In genomic region chr1:9942399-9942938, GRCh38 we compare ENCODE assay signal across 8 cellular contexts.
DNase-seq lines count a peak whose midpoint lies in the region; ATAC-seq lines count a peak whose summit lies in the region.

No MANE protein-coding gene starts in this region.

- ATAC-seq in HG03135 (IDR thresholded peaks at IDR 0.05; ENCODE audit: unreplicated experiment) (peak; percentile 43), GM18519 (IDR thresholded peaks at IDR 0.05; ENCODE audit: low FRiP score, unreplicated experiment) (no peak)

- DNase-seq in stimulated activated naive CD4-positive, alpha-beta T cell (lab: John Stamatoyannopoulos, UW) = peak in 4 of 6 experiments; percentile 3 to 41 (median 24)
- DNase-seq in stimulated activated naive CD4-positive, alpha-beta T cell treated with Interleukin-2 at 50 U/mL for 16 hours (lab: John Stamatoyannopoulos, UW) = no peak
- peak; percentile 6 for DNase-seq in NCI-H526 treated with DMSO at 0.1 percent for 48 hours (lab: John Stamatoyannopoulos, UW)
- DNase-seq in activated naive CD4-positive, alpha-beta T cell treated with anti-CD3 and anti-CD28 coated beads, Interleukin-2, amount 50 U/mL, for 16 hours = peak; percentile 11
- DNase-seq in globus pallidus (ENCODE audit: low spot score) = peak; percentile 18
- peak; percentile 30 for DNase-seq in non-pigmented ciliary epithelial cell (ENCODE audit: low read depth)
